Comparison of ENCODE assay signal across 32 cellular contexts in genomic region chr11:4919250-4919649, GRCh38. TPM values are rescaled to one million over a fixed set of nuclear protein-coding genes. Genes with fewer than 3 reads are reported as not detected.
"Had no signal": no experiment of that assay in that cellular context is flagged by ENCODE, and none has a peak within 500 bp of the region (broad histone marks: within the 10 kb centered on the region; RNA-seq: fewer than 3 reads in every experiment).

OR51G2 (minus strand) TSS chr11:4919350; CDS start chr11:4915663, 3,687 bp downstream.

- DNase-seq: stimulated activated CD4-positive, alpha-beta T cell treated with anti-CD3 and anti-CD28 coated beads, Interleukin-2, amount 100 ng/mL, for 48 hours; stimulated activated CD4-positive, alpha-beta T cell treated with anti-CD3 and anti-CD28 coated beads, Interleukin-4, amount 100 ng/mL, for 1 hour; stimulated activated CD4-positive, alpha-beta T cell treated with anti-CD3 and anti-CD28 coated beads, Interleukin-4, amount 100 ng/mL, for 24 hours; stimulated activated CD4-positive, alpha-beta T cell treated with anti-CD3 and anti-CD28 coated beads, Interleukin-4, amount 100 ng/mL, for 4 hours; stimulated activated CD8-positive, alpha-beta memory T cell treated with anti-CD3 and anti-CD28 coated beads, Interleukin-4, amount 100 ng/mL, for 48 hours; stimulated activated naive B cell treated with anti-CD40 and anti-IgM and Interleukin-4, amounts not matched to agents 10 μg/mL and 1 μg/mL and 100 μg/mL, for 72 hours; stimulated activated naive CD4-positive, alpha-beta T cell; stimulated activated naive CD4-positive, alpha-beta T cell treated with Interleukin-2 at 50 U/mL for 16 hours; stimulated activated naive CD8-positive, alpha-beta T cell treated with anti-CD3 and anti-CD28 coated beads, Interleukin-15, amount 100 ng/mL, for 72 hours; stimulated activated naive CD8-positive, alpha-beta T cell treated with anti-CD3 and anti-CD28 coated beads, Interleukin-15, Interleukin-2, amounts not matched to agents 100 U/mL and 50 U/mL, for 24 hours; stomach; substantia nigra; testis; thyroid gland; tibial artery; transverse colon; trophoblast cell; upper lobe of left lung; upper lobe of right lung; uterus had no signal

- H3K4me3 ChIP-seq: stomach, suprapubic skin, testis, thoracic aorta, thyroid gland, tibial artery, tibial nerve, transverse colon, upper lobe of left lung, upper lobe of right lung, uterus, vagina had no signal

- H3K36me3 ChIP-seq: stomach, suprapubic skin, thoracic aorta, thyroid gland, tibial artery, tibial nerve, transverse colon, upper lobe of left lung, upper lobe of right lung, uterus, vagina had no signal

- H3K27me3 ChIP-seq: stomach, suprapubic skin, testis, thyroid gland, tibial artery, tibial nerve, transverse colon, upper lobe of left lung, upper lobe of right lung, uterus, vagina had no signal

- H3K9me3 Mint-ChIP-seq: stimulated activated memory B cell treated with anti-CD40 and anti-IgM and Interleukin-4, amounts not matched to agents 10 μg/mL and 1 μg/mL and 100 μg/mL, for 72 hours; stimulated activated naive B cell treated with anti-CD40 and anti-IgM and Interleukin-4, amounts not matched to agents 10 μg/mL and 1 μg/mL and 100 μg/mL, for 72 hours; stimulated activated naive CD8-positive, alpha-beta T cell treated with anti-CD3 and anti-CD28 coated beads, Interleukin-15, Interleukin-2, amounts not matched to agents 100 ng/mL and 50 ng/mL, for 24 hours; type B pancreatic cell had no signal

- H3K27ac ChIP-seq: stomach, suprapubic skin, testis, thoracic aorta, thyroid gland, tibial artery, tibial nerve, transverse colon, upper lobe of left lung, upper lobe of right lung, uterus, vagina had no signal

- H3K27ac Mint-ChIP-seq: stimulated activated effector memory CD8-positive, alpha-beta T cell treated with anti-CD3 and anti-CD28 coated beads, Interleukin-12 subunit alpha, Interleukin-12 subunit beta, amount 100 ng/mL, for 72 hours; stimulated activated memory B cell treated with anti-CD40 and anti-IgM and Interleukin-4, amounts not matched to agents 10 μg/mL and 1 μg/mL and 100 μg/mL, for 72 hours; stimulated activated naive B cell treated with anti-CD40 and anti-IgM and Interleukin-4, amounts not matched to agents 10 μg/mL and 1 μg/mL and 100 μg/mL, for 72 hours; stimulated activated naive CD8-positive, alpha-beta T cell treated with anti-CD3 and anti-CD28 coated beads, Interleukin-15, amount 100 ng/mL, for 72 hours; stimulated activated naive CD8-positive, alpha-beta T cell treated with anti-CD3 and anti-CD28 coated beads, Interleukin-15, Interleukin-2, amounts not matched to agents 100 ng/mL and 50 ng/mL, for 24 hours; type B pancreatic cell had no signal

- H3K4me1 ChIP-seq: stomach, suprapubic skin, testis, thyroid gland, tibial artery, tibial nerve, transverse colon, upper lobe of left lung, upper lobe of right lung, uterus, vagina had no signal

- H3K36me3 Mint-ChIP-seq: stimulated activated effector memory CD8-positive, alpha-beta T cell treated with anti-CD3 and anti-CD28 coated beads, Interleukin-12 subunit alpha, Interleukin-12 subunit beta, amount 100 ng/mL, for 72 hours; stimulated activated memory B cell treated with anti-CD40 and anti-IgM and Interleukin-4, amounts not matched to agents 10 μg/mL and 1 μg/mL and 100 μg/mL, for 72 hours; stimulated activated naive B cell treated with anti-CD40 and anti-IgM and Interleukin-4, amounts not matched to agents 10 μg/mL and 1 μg/mL and 100 μg/mL, for 72 hours; type B pancreatic cell had no signal

- H3K27me3 Mint-ChIP-seq: stimulated activated memory B cell treated with anti-CD40 and anti-IgM and Interleukin-4, amounts not matched to agents 10 μg/mL and 1 μg/mL and 100 μg/mL, for 72 hours; stimulated activated naive CD8-positive, alpha-beta T cell treated with anti-CD3 and anti-CD28 coated beads, Interleukin-15, amount 100 ng/mL, for 72 hours; type B pancreatic cell had no signal

- H3K4me3 Mint-ChIP-seq: stimulated activated effector memory CD8-positive, alpha-beta T cell treated with anti-CD3 and anti-CD28 coated beads, Interleukin-12 subunit alpha, Interleukin-12 subunit beta, amount 100 ng/mL, for 72 hours; stimulated activated memory B cell treated with anti-CD40 and anti-IgM and Interleukin-4, amounts not matched to agents 10 μg/mL and 1 μg/mL and 100 μg/mL, for 72 hours; stimulated activated naive B cell treated with anti-CD40 and anti-IgM and Interleukin-4, amounts not matched to agents 10 μg/mL and 1 μg/mL and 100 μg/mL, for 72 hours; stimulated activated naive CD8-positive, alpha-beta T cell treated with anti-CD3 and anti-CD28 coated beads, Interleukin-15, amount 100 ng/mL, for 72 hours; stimulated activated naive CD8-positive, alpha-beta T cell treated with anti-CD3 and anti-CD28 coated beads, Interleukin-15, Interleukin-2, amounts not matched to agents 100 ng/mL and 50 ng/mL, for 24 hours; type B pancreatic cell had no signal

- ATAC-seq: stimulated activated effector memory CD8-positive, alpha-beta T cell treated with anti-CD3 and anti-CD28 coated beads, Interleukin-12 subunit alpha, Interleukin-12 subunit beta, amount 100 ng/mL, for 72 hours; stimulated activated memory B cell treated with anti-CD40 and anti-IgM and Interleukin-4, amounts not matched to agents 10 μg/mL and 1 μg/mL and 100 μg/mL, for 72 hours; stimulated activated naive B cell treated with anti-CD40 and anti-IgM and Interleukin-4, amounts not matched to agents 10 μg/mL and 1 μg/mL and 100 μg/mL, for 72 hours; stimulated activated naive CD8-positive, alpha-beta T cell treated with anti-CD3 and anti-CD28 coated beads, Interleukin-15, amount 100 ng/mL, for 72 hours; stimulated activated naive CD8-positive, alpha-beta T cell treated with anti-CD3 and anti-CD28 coated beads, Interleukin-15, Interleukin-2, amounts not matched to agents 100 U/mL and 50 U/mL, for 24 hours; upper lobe of right lung had no signal

- H3K4me1 Mint-ChIP-seq: stimulated activated effector memory CD8-positive, alpha-beta T cell treated with anti-CD3 and anti-CD28 coated beads, Interleukin-12 subunit alpha, Interleukin-12 subunit beta, amount 100 ng/mL, for 72 hours; stimulated activated memory B cell treated with anti-CD40 and anti-IgM and Interleukin-4, amounts not matched to agents 10 μg/mL and 1 μg/mL and 100 μg/mL, for 72 hours; stimulated activated naive B cell treated with anti-CD40 and anti-IgM and Interleukin-4, amounts not matched to agents 10 μg/mL and 1 μg/mL and 100 μg/mL, for 72 hours; stimulated activated naive CD8-positive, alpha-beta T cell treated with anti-CD3 and anti-CD28 coated beads, Interleukin-15, amount 100 ng/mL, for 72 hours had no signal

RNA-seq across cellular contexts. Expression of gene OR51G2, which starts in this region (rescaled TPM):
- total RNA-seq: stomach, subcutaneous adipose tissue, suprapubic skin, temporal lobe, testis, thoracic aorta, thyroid gland, tibial nerve, transverse colon, upper lobe of left lung, upper lobe of right lung, ureter, urinary bladder, uterus, vagina had no signal
- polyA plus RNA-seq: stomach, urinary bladder had no signal
